39 cellular contexts compared by ENCODE assay signal in the genomic region with DNA sequence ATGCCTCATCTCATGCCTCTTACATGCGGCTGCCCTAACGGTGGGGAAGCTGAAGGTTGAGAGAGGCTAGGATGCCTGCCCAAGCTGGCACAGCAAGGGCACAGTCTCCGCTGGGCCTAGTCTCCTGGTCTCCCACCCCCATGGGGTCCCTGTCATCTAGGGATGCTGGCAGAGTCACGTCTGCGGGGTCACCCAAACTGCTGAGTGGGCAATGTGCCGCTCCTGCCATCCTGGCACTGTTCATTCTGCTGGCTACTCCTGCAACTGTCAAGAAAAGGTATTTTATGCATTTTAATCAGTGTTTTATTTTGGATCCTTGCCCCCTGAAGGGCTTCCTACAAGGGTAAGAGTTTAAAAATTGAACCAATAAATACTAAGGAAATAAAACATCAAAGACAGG. TPM values are rescaled to one million over a fixed set of nuclear protein-coding genes. Genes with fewer than 3 reads are reported as not detected.
"Had no signal": no experiment of that assay in that cellular context is flagged by ENCODE, and none has a peak within 500 bp of the region (broad histone marks: within the 10 kb centered on the region; RNA-seq: fewer than 3 reads in every experiment).

No MANE protein-coding gene starts in this region.

- H3K27ac ChIP-seq: brain microvascular endothelial cell, KMS-11, PC-9, RWPE1, VCaP had no signal

- H3K27me3 ChIP-seq: brain microvascular endothelial cell had no signal

- H2AFZ ChIP-seq: PC-9 had no signal

- DNase-seq: activated B cell treated with CpG ODN at 0.5 μM for 24 hours; activated CD4-positive, alpha-beta T cell treated with anti-CD3 and anti-CD28 coated beads for 1 hour; activated CD4-positive, alpha-beta T cell treated with anti-CD3 and anti-CD28 coated beads for 48 hours; activated CD4-positive, alpha-beta T cell treated with anti-CD3 and anti-CD28 coated beads, Interleukin-2, amount 50 U/mL, for 4 hours; activated CD8-positive, alpha-beta T cell treated with anti-CD3 and anti-CD28 coated beads for 36 hours; activated effector memory CD4-positive, alpha-beta T cell treated with anti-CD3 and anti-CD28 coated beads, Interleukin-2, amount 50 U/mL, for 16 hours; activated naive CD4-positive, alpha-beta T cell; activated naive CD4-positive, alpha-beta T cell treated with anti-CD3 and anti-CD28 coated beads, Interleukin-2, amount 50 U/mL, for 16 hours; activated naive CD8-positive, alpha-beta T cell treated with anti-CD3 and anti-CD28 coated beads for 36 hours; activated T-cell treated with anti-CD3 and anti-CD28 coated beads, Interleukin-2, amount 50 U/mL, for 1 hour; activated T-cell treated with anti-CD3 and anti-CD28 coated beads, Interleukin-2, amount 50 U/mL, for 72 hours; amniotic stem cell; aorta; brain microvascular endothelial cell; MM.1S; NCI-H1092 treated with DMSO at 0.1 percent for 48 hours; NCI-H1417; NCI-H146; NCI-H187; NCI-H2029 treated with DMSO at 0.1 percent for 48 hours; NCI-H2107; NCI-H2171; NCI-H510A; NCI-H526; NCI-H748 treated with DMSO at 0.1 percent for 48 hours; NK-92 treated with Interleukin-12 subunit alpha and Interleukin-12 subunit beta, amount 100 ng/mL, for 24 hours; PC-9; SIG-M5; SW 1271; T-helper 1 cell; T-helper 2 cell; T-helper 9 cell had no signal

- H3K9ac ChIP-seq: KMS-11 had no signal

- H3K4me3 ChIP-seq: PC-9 had no signal

- H3K36me3 ChIP-seq: brain microvascular endothelial cell had no signal

- ATAC-seq: activated CD8-positive, alpha-beta T cell treated with anti-CD3 and anti-CD28 coated beads for 36 hours; activated T-cell treated with anti-CD3 and anti-CD28 coated beads, Interleukin-2, amount 50 U/mL, for 72 hours; activated T-helper 17 cell treated with anti-CD3 and anti-CD28 coated beads, Interleukin-2, amount 50 U/mL, for 72 hours; Right ventricle myocardium inferior had no signal

- H3K4me2 ChIP-seq: KMS-11, PC-9 had no signal

RNA-seq across cellular contexts. Expression of a gene that starts 12.8 kb away (rescaled TPM):
- total RNA-seq: activated B cell treated with CpG ODN at 0.5 μM for 24 hours; activated CD8-positive, alpha-beta memory T cell treated with anti-CD3 and anti-CD28 coated beads for 36 hours; activated CD8-positive, alpha-beta T cell treated with anti-CD3 and anti-CD28 coated beads for 36 hours; activated naive CD8-positive, alpha-beta T cell treated with anti-CD3 and anti-CD28 coated beads for 36 hours; activated T-helper 17 cell treated with anti-CD3 and anti-CD28 coated beads, Interleukin-2, amount 50 U/mL, for 72 hours; LHCN-M2; PC-9 had no signal
